26 cellular contexts compared by ENCODE assay signal in the genomic region with DNA sequence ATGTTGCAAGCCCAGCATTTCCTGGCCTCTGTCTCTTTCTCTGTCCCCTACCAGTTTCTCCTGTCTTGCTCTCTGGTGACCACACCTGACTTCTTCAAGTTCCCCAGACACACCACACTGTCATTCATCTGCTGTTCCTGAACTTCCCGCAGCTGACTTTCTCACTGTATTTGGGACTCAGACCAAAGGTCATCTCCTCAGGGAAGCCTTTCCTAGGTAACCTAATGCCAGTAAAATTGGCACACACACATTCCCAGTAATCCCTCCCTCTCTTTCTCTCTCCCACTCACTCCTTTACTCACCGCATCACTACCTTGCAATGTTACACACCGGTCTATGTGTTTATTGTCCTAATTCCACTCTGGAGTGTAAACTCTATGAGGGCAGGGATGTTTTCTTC.
"Had no signal": no experiment of that assay in that cellular context is flagged by ENCODE, and none has a peak within 500 bp of the region (broad histone marks: within the 10 kb centered on the region; RNA-seq: fewer than 3 reads in every experiment).

No MANE protein-coding gene starts in this region.

- H3K36me3 ChIP-seq: esophagus squamous epithelium, heart right ventricle, left lung, ovary, prostate gland, sigmoid colon, tibial nerve had no signal

- H3K9ac ChIP-seq: SK-N-SH had no signal

- H3K4me1 ChIP-seq: prostate gland, sigmoid colon had no signal

- H3K9me3 Mint-ChIP-seq: activated CD4-positive, alpha-beta memory T cell treated with anti-CD3 and anti-CD28 coated beads, Interleukin-2, amount 10 ng/mL, durations not matched to agents 7 days and 5 days; dendritic cell treated with granulocyte-macrophage colony-stimulating factor and Interleukin-4, amounts not matched to agents 40 ng/mL and 50 ng/mL, for 4 days; nephron had no signal

- ATAC-seq: heart right ventricle; left lung; stimulated activated memory B cell treated with anti-CD40 and anti-IgM and Interleukin-4, amounts not matched to agents 10 μg/mL and 1 μg/mL and 100 μg/mL, for 72 hours had no signal

- H3K27ac ChIP-seq: esophagus squamous epithelium, heart right ventricle, left lung, ovary, prostate gland, sigmoid colon, tibial nerve had no signal

- DNase-seq: activated CD4-positive, alpha-beta memory T cell treated with anti-CD3 and anti-CD28 coated beads, Interleukin-2, amount 10 ng/mL, durations not matched to agents 7 days and 5 days; activated CD4-positive, alpha-beta T cell treated with anti-CD3 and anti-CD28 coated beads, Interleukin-2, amount 10 ng/mL, durations not matched to agents 7 days and 5 days; activated CD4-positive, CD25-positive, alpha-beta regulatory T cell treated with anti-CD3 and anti-CD28 coated beads, Interleukin-2, amount 50 U/mL, for 72 hours; activated CD8-positive, alpha-beta memory T cell treated with anti-CD3 and anti-CD28 coated beads, Interleukin-2, amount 50 U/mL, for 48 hours; activated gamma-delta T cell treated with Interleukin-2 at 50 U/mL for 16 hours; activated T-cell treated with anti-CD3 and anti-CD28 coated beads, Interleukin-2, amount 50 U/mL, for 24 hours; amygdala; central memory CD4-positive, alpha-beta T cell; esophagus squamous epithelium; foreskin melanocyte; heart right ventricle; left lung; ovary; retina; sigmoid colon; SK-N-SH; small intestine; stimulated activated CD4-positive, alpha-beta T cell treated with anti-CD3 and anti-CD28 coated beads, Interleukin-4, amount 100 ng/mL, for 4 hours; stimulated activated CD8-positive, alpha-beta memory T cell treated with anti-CD3 and anti-CD28 coated beads, Interleukin-4, amount 100 ng/mL, for 48 hours; SW 1271; T-helper 2 cell had no signal

- H3K27ac Mint-ChIP-seq: activated CD4-positive, alpha-beta memory T cell treated with anti-CD3 and anti-CD28 coated beads, Interleukin-2, amount 10 ng/mL, durations not matched to agents 7 days and 5 days; activated CD4-positive, alpha-beta T cell treated with anti-CD3 and anti-CD28 coated beads, Interleukin-2, amount 10 ng/mL, durations not matched to agents 7 days and 5 days; dendritic cell treated with granulocyte-macrophage colony-stimulating factor and Interleukin-4, amounts not matched to agents 40 ng/mL and 50 ng/mL, for 4 days; nephron; stimulated activated memory B cell treated with anti-CD40 and anti-IgM and Interleukin-4, amounts not matched to agents 10 μg/mL and 1 μg/mL and 100 μg/mL, for 72 hours had no signal

- H3K27me3 Mint-ChIP-seq: activated CD4-positive, alpha-beta T cell treated with anti-CD3 and anti-CD28 coated beads, Interleukin-2, amount 10 ng/mL, durations not matched to agents 7 days and 5 days; activated T-cell treated with anti-CD3 and anti-CD28 coated beads, Interleukin-2, amount 50 U/mL, for 24 hours; dendritic cell treated with granulocyte-macrophage colony-stimulating factor and Interleukin-4, amounts not matched to agents 40 ng/mL and 50 ng/mL, for 4 days; stimulated activated memory B cell treated with anti-CD40 and anti-IgM and Interleukin-4, amounts not matched to agents 10 μg/mL and 1 μg/mL and 100 μg/mL, for 72 hours had no signal

- H3K9me3 ChIP-seq: esophagus squamous epithelium, heart right ventricle, left lung, ovary, prostate gland, sigmoid colon, tibial nerve had no signal

- H3K4me3 ChIP-seq: esophagus squamous epithelium, heart right ventricle, left lung, ovary, prostate gland, sigmoid colon, tibial nerve had no signal

- H3K4me1 Mint-ChIP-seq: nephron had no signal

- H3K27me3 ChIP-seq: esophagus squamous epithelium, heart right ventricle, left lung, ovary, sigmoid colon, tibial nerve had no signal

- H3K4me3 Mint-ChIP-seq: activated CD4-positive, alpha-beta memory T cell treated with anti-CD3 and anti-CD28 coated beads, Interleukin-2, amount 10 ng/mL, durations not matched to agents 7 days and 5 days; activated CD4-positive, alpha-beta T cell treated with anti-CD3 and anti-CD28 coated beads, Interleukin-2, amount 10 ng/mL, durations not matched to agents 7 days and 5 days; activated T-cell treated with anti-CD3 and anti-CD28 coated beads, Interleukin-2, amount 50 U/mL, for 24 hours; dendritic cell treated with granulocyte-macrophage colony-stimulating factor and Interleukin-4, amounts not matched to agents 40 ng/mL and 50 ng/mL, for 4 days; nephron; stimulated activated memory B cell treated with anti-CD40 and anti-IgM and Interleukin-4, amounts not matched to agents 10 μg/mL and 1 μg/mL and 100 μg/mL, for 72 hours had no signal
